Comparison of ENCODE assay signal across 9 cellular contexts in genomic region chr4:180827193-180827592, GRCh38.
A peak's percentile ranks its signal among the peaks of the same experiment; 100 is the strongest.
DNase-seq lines count a peak whose midpoint lies in the region; ATAC-seq, FAIRE-seq and TF ChIP-seq lines count a peak whose summit lies in the region.
"Had no signal": no experiment of that assay in that cellular context is flagged by ENCODE, and none has a peak within 500 bp of the region (broad histone marks: within the 10 kb centered on the region; RNA-seq: fewer than 3 reads in every experiment).

No MANE protein-coding gene starts in this region.

- no peaks in the 10 kb centered on the region for H3K9me1 ChIP-seq in keratinocyte (ENCODE audit: control insufficient read depth, extremely low read depth, insufficient read depth, low read length)

- no peak for TF ChIP-seq EP300 in GM12878 (IDR thresholded peaks at IDR 0.05; ENCODE audit: borderline replicate concordance in 1 of 2, control insufficient read depth in 1 of 2, low read depth in 2 of 2, low read length in 2 of 2)

- SMC1A ChIA-PET in GM12878 (lab: Charles Lee; ENCODE audit: uncharacterized antibody, unreplicated experiment): interaction anchor here (0.8 to 1.0 kb wide), 2 partner anchors 18 to 701 kb away, joined by 3 to 4 read pairs; no protein-coding TSS in a partner anchor

- ATAC-seq in GM12878: no peak; the same call in 1 of the 3 replicates
- ATAC-seq in HG03139 (IDR thresholded peaks at IDR 0.05; ENCODE audit: unreplicated experiment): no peak
- no peak for ATAC-seq in GM21423 (IDR thresholded peaks at IDR 0.05; ENCODE audit: unreplicated experiment)

- in situ Hi-C loops in GM12878 (cut with MboI): no loop called here

- peak; percentile 47 for DNase-seq in HT1080 (ENCODE audit: low read depth)
- DNase-seq in GM12878 (ENCODE audit: low read depth, low spot score): no peak
- no peak for DNase-seq in keratinocyte (ENCODE audit: low read depth, low spot score)
- no peak for DNase-seq in HUDEP-2 (lab: John Stamatoyannopoulos, UW; ENCODE audit: unreplicated experiment in 76 of 76)
- DNase-seq in activated gamma-delta T cell treated with Interleukin-2 at 50 U/mL for 16 hours: no peak
- DNase-seq: activated CD4-positive, alpha-beta memory T cell treated with anti-CD3 and anti-CD28 coated beads for 36 hours had no signal

- RAD21 ChIA-PET in GM12878 (lab: Charles Lee; ENCODE audit: unreplicated experiment): interaction anchor here (0.6 to 1.0 kb wide), 2 partner anchors 316 to 475 kb away, joined by 3 read pairs; no protein-coding TSS in a partner anchor

- no peak overlapping the region for H3K27ac ChIP-seq in GM12878 (ENCODE audit: control insufficient read depth, insufficient read depth)
- H3K27ac ChIP-seq in keratinocyte (ENCODE audit: control insufficient read depth, insufficient read depth, low read length): peak overlapping the region; percentile 8
- no peak overlapping the region for H3K27ac ChIP-seq in subcutaneous abdominal adipose tissue (ENCODE audit: low read depth, low read length)

- dilution Hi-C loops in keratinocyte (cut with MboI; ENCODE audit: extremely low pct_ligation_motif_present, low sequenced_read_pairs): no loop called here

- H3K27me3 ChIP-seq in GM12878 (replicated peaks in 1 of 2; ENCODE audit: control insufficient read depth in 2 of 2, insufficient read depth in 2 of 2, low read length in 1 of 2) (no peaks in the 10 kb centered on the region), keratinocyte (ENCODE audit: control insufficient read depth, extremely low read depth, insufficient read depth, low read length) (no peaks in the 10 kb centered on the region), subcutaneous abdominal adipose tissue (ENCODE audit: control insufficient read depth in 5 of 5, insufficient read depth in 4 of 5, low read length in 5 of 5) (no peaks in the 10 kb centered on the region)

- H3K9ac ChIP-seq in GM12878 (ENCODE audit: control insufficient read depth, insufficient read depth, low read length) (no peak overlapping the region), keratinocyte (ENCODE audit: control insufficient read depth, extremely low read depth, insufficient read depth, low read length) (no peak overlapping the region), subcutaneous abdominal adipose tissue (ENCODE audit: low read length in 5 of 5) (peak overlapping the region in 3 of 5 donors; percentile 44 to 74 (median 49))

- intact Hi-C loops in GM12878 (cut with micrococcal nuclease; ENCODE audit: unreplicated experiment): no loop called here

- POLR2A ChIA-PET in GM12878 (lab: Charles Lee): no interaction called here

- H3K79me2 ChIP-seq in GM12878 (ENCODE audit: control insufficient read depth, insufficient read depth, low read length) (no peaks in the 10 kb centered on the region), keratinocyte (ENCODE audit: control insufficient read depth, insufficient read depth, low read length) (no peaks in the 10 kb centered on the region)

- CTCF ChIA-PET in GM12878 (lab: Yijun Ruan, JAX): interaction anchor here (0.5 to 3.1 kb wide), 12 partner anchors 10 to 1257 kb away, joined by 3 to 21 read pairs (median 4); no protein-coding TSS in a partner anchor

- TF ChIP-seq RAD21 in GM12878 (IDR thresholded peaks at IDR 0.05; ENCODE audit: insufficient read depth, low read depth, low read length): no peak

- TF ChIP-seq CTCF in GM12878 (IDR thresholded peaks at IDR 0.05 in 2 of 3, conservative IDR thresholded peaks at IDR 0.05 in 1 of 3; ENCODE audit: control insufficient read depth in 2 of 3, extremely low read depth in 1 of 3, insufficient read depth in 1 of 3, low read depth in 3 of 3, low read length in 3 of 3) (no peak), keratinocyte (optimal IDR thresholded peaks at IDR 0.05 in 1 of 3, IDR thresholded peaks at IDR 0.05 in 1 of 3, conservative IDR thresholded peaks at IDR 0.05 in 1 of 3; ENCODE audit: extremely low read depth in 1 of 3, insufficient read depth in 2 of 3, low read length in 3 of 3) (no peak)

- BruUV-seq in GM12878 (replicated peaks; lab: Mats Ljungman, UMichigan): no TSS peak

- H3K9me3 ChIP-seq in GM12878 (replicated peaks; ENCODE audit: control insufficient read depth, insufficient read depth, low read length) (no peaks in the 10 kb centered on the region), keratinocyte (ENCODE audit: control insufficient read depth, low read depth, low read length) (no peaks in the 10 kb centered on the region), subcutaneous abdominal adipose tissue (ENCODE audit: control insufficient read depth in 5 of 5, low read length in 5 of 5) (no peaks in the 10 kb centered on the region)

- H3K4me3 ChIP-seq in GM12878 (no peak overlapping the region), keratinocyte (ENCODE audit: control insufficient read depth in 2 of 3, extremely low read depth in 1 of 3, insufficient read depth in 2 of 3, low read depth in 1 of 3, low read length in 3 of 3) (peak overlapping the region in 1 of 3 experiments; percentile 2), subcutaneous abdominal adipose tissue (ENCODE audit: low read depth in 1 of 5, low read length in 5 of 5) (peak overlapping the region; percentile 61 to 88 (median 72))

- WGBS in GM12878 (ENCODE audit: insufficient coverage, insufficient replicate concordance, low lambda C conversion rate, missing lambda C conversion rate): 38% methylated on average over 4 of the region's 4 CpGs

- H4K20me1 ChIP-seq in GM12878 (ENCODE audit: control insufficient read depth, insufficient read depth) (no peaks in the 10 kb centered on the region), keratinocyte (ENCODE audit: control insufficient read depth, extremely low read depth, insufficient read depth, low read length) (no peaks in the 10 kb centered on the region)

- FAIRE-seq in GM12878 (lab: Jason Lieb, UNC): no peak
- FAIRE-seq in keratinocyte (lab: Jason Lieb, UNC): no peak

- H2AFZ ChIP-seq in GM12878 (ENCODE audit: control insufficient read depth, low read depth, low read length) (peak overlapping the region; percentile 47), keratinocyte (ENCODE audit: control insufficient read depth, low read length) (peak overlapping the region; percentile 75)

- TF ChIP-seq POLR2A in GM12878 (IDR thresholded peaks at IDR 0.05; ENCODE audit: low read depth, low read length): no peak

- H3K4me2 ChIP-seq in GM12878 (ENCODE audit: control insufficient read depth, insufficient read depth) (no peak overlapping the region), keratinocyte (ENCODE audit: control insufficient read depth, extremely low read depth, insufficient read depth, low read depth, low read length) (peak overlapping the region; percentile 58)

- H3K4me1 ChIP-seq in GM12878 (ENCODE audit: control insufficient read depth, insufficient read depth, low read length): peaks cover 4% of the 10 kb centered on the region; the same call in 1 of the 2 replicates
- H3K4me1 ChIP-seq in keratinocyte (ENCODE audit: control insufficient read depth, extremely low read depth, insufficient read depth, low read length): peaks cover 12% of the 10 kb centered on the region
- peaks cover 0 to 10% (median 9%) of the 10 kb centered on the region in 5 donors for H3K4me1 ChIP-seq in subcutaneous abdominal adipose tissue (ENCODE audit: control insufficient read depth in 5 of 5, insufficient read depth in 5 of 5, low read length in 5 of 5)

- no peaks in the 10 kb centered on the region for H3K36me3 ChIP-seq in GM12878 (ENCODE audit: control insufficient read depth in 2 of 2, insufficient read depth in 2 of 2, low read length in 1 of 2)
- H3K36me3 ChIP-seq in keratinocyte (ENCODE audit: control insufficient read depth in 2 of 2, extremely low read depth in 1 of 2, insufficient read depth in 2 of 2, low read length in 2 of 2): no peaks in the 10 kb centered on the region
- no peaks in the 10 kb centered on the region for H3K36me3 ChIP-seq in subcutaneous abdominal adipose tissue (ENCODE audit: control insufficient read depth in 5 of 5, insufficient read depth in 5 of 5, low read length in 5 of 5)

TF ChIP-seq in GM12878, 131 proteins besides CTCF, POLR2A, EP300 and RAD21:
- no peak for TF ChIP-seq NRF1 (conservative IDR thresholded peaks at IDR 0.05; ENCODE audit: low read depth, low read length)
- no peak for TF ChIP-seq GATAD2B (conservative IDR thresholded peaks at IDR 0.05; ENCODE audit: low read depth)
- TF ChIP-seq NR2C1 (IDR thresholded peaks at IDR 0.05): no peak
TF ChIP-seq in GM12878: peak in this region for 0.

Comparison
In these comparisons a context has a peak if more than half of its experiments do, and no peak if none do; other contexts are left out.
1. H3K9ac ChIP-seq: peak in subcutaneous abdominal adipose tissue (3 of 5); none in GM12878 (single experiment) and keratinocyte (single experiment).